ENCODE assay signal across 8 cellular contexts in genomic region chr7:30596043-30596641, GRCh38. TPM values are rescaled to one million over a fixed set of nuclear protein-coding genes. Genes with fewer than 3 reads are reported as not detected.
DNase-seq lines count a peak whose midpoint lies in the region; ATAC-seq, FAIRE-seq and TF ChIP-seq lines count a peak whose summit lies in the region.

No MANE protein-coding gene starts in this region.

- ATAC-seq in activated CD8-positive, alpha-beta memory T cell treated with anti-CD3 and anti-CD28 coated beads, Interleukin-2, amount 10 ng/mL, durations not matched to agents 7 days and 5 days: peak; percentile 13

- H3K4me1 ChIP-seq in sigmoid colon: peaks cover 0 to 41% (median 26%) of the 10 kb centered on the region in 4 donors

- DNase-seq in activated CD8-positive, alpha-beta memory T cell treated with anti-CD3 and anti-CD28 coated beads, Interleukin-2, amount 10 ng/mL, durations not matched to agents 7 days and 5 days: peak; percentile 49
- no peak for DNase-seq in activated CD8-positive, alpha-beta memory T cell treated with anti-CD3 and anti-CD28 coated beads, Interleukin-2, amount 50 U/mL, for 48 hours
- peak; percentile 34 for DNase-seq in M059J (ENCODE audit: low read depth)
- peak; percentile 34 for DNase-seq in activated CD4-positive, alpha-beta memory T cell treated with anti-CD3 and anti-CD28 coated beads for 36 hours
- peak; percentile 11 for DNase-seq in foreskin melanocyte
- DNase-seq in sigmoid colon: no peak
- no peak for DNase-seq in mucosa of gallbladder (ENCODE audit: low spot score)
- DNase-seq in GM12891 (ENCODE audit: insufficient read length, low spot score): no peak

- H3K27me3 ChIP-seq in sigmoid colon: no peaks in the 10 kb centered on the region

- WGBS in sigmoid colon, 2 donors: 3 to 29% methylated on average over 14 of the region's 14 CpGs

- H3K4me3 ChIP-seq in sigmoid colon: peak overlapping the region; percentile 73 to 99 (median 96)

- no peaks in the 10 kb centered on the region for H3K27me3 Mint-ChIP-seq in activated CD8-positive, alpha-beta memory T cell treated with anti-CD3 and anti-CD28 coated beads, Interleukin-2, amount 10 ng/mL, durations not matched to agents 7 days and 5 days
- H3K27me3 Mint-ChIP-seq in activated CD4-positive, alpha-beta memory T cell treated with anti-CD3 and anti-CD28 coated beads for 36 hours: no peaks in the 10 kb centered on the region

- peak overlapping the region; percentile 86 to 98 (median 96) for H3K27ac ChIP-seq in sigmoid colon

- CTCF ChIA-PET in activated CD8-positive, alpha-beta memory T cell treated with anti-CD3 and anti-CD28 coated beads, Interleukin-2, amount 10 ng/mL, durations not matched to agents 7 days and 5 days (lab: Charles Lee): interaction anchor here (1.1 kb wide), 1 partner anchor 32 kb away, joined by 3 read pairs; no protein-coding TSS in a partner anchor
- CTCF ChIA-PET in activated CD4-positive, alpha-beta memory T cell treated with anti-CD3 and anti-CD28 coated beads for 36 hours (lab: Charles Lee): interaction anchor here (1.1 to 1.5 kb wide), 3 partner anchors 32 to 144 kb away, joined by 3 read pairs; no protein-coding TSS in a partner anchor

- TF ChIP-seq POLR2A in sigmoid colon (IDR thresholded peaks at IDR 0.05) (no peak), GM12891 (IDR thresholded peaks at IDR 0.05; ENCODE audit: low read depth, low read length) (no peak)

- H3K36me3 ChIP-seq in sigmoid colon: peaks cover 0 to 20% (median 10%) of the 10 kb centered on the region in 4 donors

- intact Hi-C loops in activated CD4-positive, alpha-beta memory T cell treated with anti-CD3 and anti-CD28 coated beads for 36 hours (cut with micrococcal nuclease): loop anchor here (1.0 to 10.0 kb wide), 2 partner anchors 8 to 1899 kb away; partner anchors contain the start of genes AVL9 and LSM5
- intact Hi-C loops in sigmoid colon (cut with DNase I): loop anchor here (10.0 kb wide), 2 partner anchors 121 to 149 kb away; partner anchors contain the start of gene NOD1

- no peak for FAIRE-seq in GM12891 (lab: Jason Lieb, UNC)

- POLR2A ChIA-PET in activated CD4-positive, alpha-beta memory T cell treated with anti-CD3 and anti-CD28 coated beads for 36 hours (lab: Charles Lee): interaction anchor here (1.2 kb wide), 1 partner anchor 17 kb away, joined by 3 read pairs; no protein-coding TSS in a partner anchor

- no peaks in the 10 kb centered on the region for H3K9me3 Mint-ChIP-seq in activated CD8-positive, alpha-beta memory T cell treated with anti-CD3 and anti-CD28 coated beads, Interleukin-2, amount 10 ng/mL, durations not matched to agents 7 days and 5 days (ENCODE audit: low read depth)
- no peaks in the 10 kb centered on the region for H3K9me3 Mint-ChIP-seq in activated CD4-positive, alpha-beta memory T cell treated with anti-CD3 and anti-CD28 coated beads for 36 hours

- no peaks in the 10 kb centered on the region for H3K9me3 ChIP-seq in sigmoid colon

- no peak for TF ChIP-seq EP300 in sigmoid colon (IDR thresholded peaks at IDR 0.05)

- H3K4me3 Mint-ChIP-seq in activated CD8-positive, alpha-beta memory T cell treated with anti-CD3 and anti-CD28 coated beads, Interleukin-2, amount 10 ng/mL, durations not matched to agents 7 days and 5 days: peak overlapping the region; percentile 100
- peak overlapping the region; percentile 99 for H3K4me3 Mint-ChIP-seq in activated CD4-positive, alpha-beta memory T cell treated with anti-CD3 and anti-CD28 coated beads for 36 hours

- H3K27ac Mint-ChIP-seq in activated CD8-positive, alpha-beta memory T cell treated with anti-CD3 and anti-CD28 coated beads, Interleukin-2, amount 10 ng/mL, durations not matched to agents 7 days and 5 days: peak overlapping the region; percentile 99
- H3K27ac Mint-ChIP-seq in activated CD4-positive, alpha-beta memory T cell treated with anti-CD3 and anti-CD28 coated beads for 36 hours: peak overlapping the region; percentile 95

- TF ChIP-seq CTCF in sigmoid colon (IDR thresholded peaks at IDR 0.05): no peak

- H3K4me1 Mint-ChIP-seq in activated CD8-positive, alpha-beta memory T cell treated with anti-CD3 and anti-CD28 coated beads, Interleukin-2, amount 10 ng/mL, durations not matched to agents 7 days and 5 days: peaks cover 50% of the 10 kb centered on the region
- H3K4me1 Mint-ChIP-seq in activated CD4-positive, alpha-beta memory T cell treated with anti-CD3 and anti-CD28 coated beads for 36 hours (ENCODE audit: low read depth): peaks cover 53% of the 10 kb centered on the region

- peaks cover 52% of the 10 kb centered on the region for H3K36me3 Mint-ChIP-seq in activated CD8-positive, alpha-beta memory T cell treated with anti-CD3 and anti-CD28 coated beads, Interleukin-2, amount 10 ng/mL, durations not matched to agents 7 days and 5 days
- peaks cover 58% of the 10 kb centered on the region for H3K36me3 Mint-ChIP-seq in activated CD4-positive, alpha-beta memory T cell treated with anti-CD3 and anti-CD28 coated beads for 36 hours

TF ChIP-seq in GM12891, 5 proteins besides CTCF, POLR2A, EP300 and RAD21:
- TF ChIP-seq POLR2AphosphoS5 (IDR thresholded peaks at IDR 0.05; ENCODE audit: low read depth, low read length) (no peak), POU2F2 (IDR thresholded peaks at IDR 0.05; ENCODE audit: low read depth, low read length) (no peak), PAX5 (IDR thresholded peaks at IDR 0.05; ENCODE audit: insufficient read depth, low read length, severe bottlenecking) (no peak), SPI1 (IDR thresholded peaks at IDR 0.05; ENCODE audit: low read depth, low read length) (no peak), TAF1 (IDR thresholded peaks at IDR 0.05; ENCODE audit: low read depth, low read length) (no peak)

RNA-seq across cellular contexts. Expression of gene GARS1, which starts 1.5 kb away (rescaled TPM):
- 100 to 1,000 TPM; 203 to 260 TPM for total RNA-seq in activated CD8-positive, alpha-beta memory T cell treated with anti-CD3 and anti-CD28 coated beads, Interleukin-2, amount 10 ng/mL, durations not matched to agents 7 days and 5 days
- total RNA-seq in M059J (2014; rRNA removed; shearing (Covaris generic)): 91.7 and 97.2 TPM in 2 replicates
- total RNA-seq in activated CD4-positive, alpha-beta memory T cell treated with anti-CD3 and anti-CD28 coated beads for 36 hours: 100 to 1,000 TPM; 345 to 368 TPM
- 10 to 100 TPM; 38.3 to 50.1 (median 45.2) TPM for total RNA-seq in sigmoid colon
- polyA plus RNA-seq in sigmoid colon: 100 to 1,000 TPM in 1 of 3 donors, 10 to 100 TPM in 2; 55.5 to 109 (median 90.1) TPM
- 51.7 TPM for total RNA-seq in mucosa of gallbladder
- 98.7 TPM for polyA plus RNA-seq in GM12891 (2012; ENCODE audit: low read depth, missing spikeins)

Comparison
In these comparisons a context has a peak if more than half of its experiments do, and no peak if none do; other contexts are left out.
1. DNase-seq: peak in activated CD8-positive, alpha-beta memory T cell treated with anti-CD3 and anti-CD28 coated beads, Interleukin-2, amount 10 ng/mL, durations not matched to agents 7 days and 5 days (single experiment), M059J (single experiment), activated CD4-positive, alpha-beta memory T cell treated with anti-CD3 and anti-CD28 coated beads for 36 hours (single experiment) and foreskin melanocyte (single experiment); none in activated CD8-positive, alpha-beta memory T cell treated with anti-CD3 and anti-CD28 coated beads, Interleukin-2, amount 50 U/mL, for 48 hours (single experiment), sigmoid colon (single experiment), mucosa of gallbladder (single experiment) and GM12891 (single experiment).